In the genomic region with DNA sequence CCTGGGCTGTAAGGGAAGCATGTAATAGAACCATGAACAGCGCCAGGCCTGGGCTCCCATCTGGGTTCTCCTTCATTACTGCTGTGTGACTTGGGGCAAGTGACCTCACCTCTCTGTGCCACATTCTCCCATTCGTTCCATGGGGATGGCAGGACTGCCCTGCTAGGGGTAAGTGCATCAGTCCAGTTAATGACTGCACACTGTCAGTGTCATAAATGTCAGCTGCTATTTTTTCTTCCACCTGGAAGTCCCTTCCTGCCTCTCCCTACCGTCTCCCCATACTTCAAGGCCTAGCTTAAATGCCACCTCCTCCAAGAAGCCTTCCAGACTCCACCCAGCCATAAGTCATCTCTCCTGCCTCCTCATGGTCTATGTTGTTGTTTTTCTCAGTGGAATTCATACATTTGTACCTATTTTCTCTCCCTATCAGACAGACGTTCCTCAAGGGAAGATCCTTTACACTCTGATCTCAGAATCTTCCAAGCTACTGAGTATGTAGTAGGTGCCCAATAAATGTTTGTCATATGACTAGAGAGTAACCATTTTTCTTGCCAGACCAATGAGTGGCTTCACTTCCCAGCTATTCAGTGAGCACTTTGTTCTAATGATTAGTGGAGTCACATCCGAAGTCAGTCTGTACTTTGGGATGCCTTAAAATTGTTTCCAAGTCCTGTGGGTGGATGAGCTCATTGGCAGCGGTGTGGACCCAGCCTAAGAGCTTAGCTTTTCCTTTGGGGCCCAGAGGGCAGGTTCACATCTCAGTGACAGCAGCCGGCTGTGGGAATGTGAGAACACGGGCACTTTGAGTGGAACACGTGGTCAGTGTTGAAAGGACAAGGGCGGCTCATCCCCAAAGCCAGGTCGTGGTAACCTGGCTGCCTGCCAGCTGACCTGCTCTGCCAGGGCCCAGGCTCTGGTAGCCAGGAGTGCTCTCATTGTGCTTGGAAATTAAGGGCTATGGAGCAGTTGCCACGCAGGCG, we compare ENCODE assay signal across 9 cellular contexts.
A peak's percentile ranks its signal among the peaks of the same experiment; 100 is the strongest.
DNase-seq lines count a peak whose midpoint lies in the region; ATAC-seq and TF ChIP-seq lines count a peak whose summit lies in the region.
"Had no signal": no experiment of that assay in that cellular context is flagged by ENCODE, and none has a peak within 500 bp of the region (broad histone marks: within the 10 kb centered on the region; RNA-seq: fewer than 3 reads in every experiment).

No MANE protein-coding gene starts in this region.

- H3K4me3 Mint-ChIP-seq in natural killer cell treated with Interleukin-12 subunit alpha and Interleukin-12 subunit beta and Interleukin-15 and Interleukin-18, amount 100 ng/mL, for 72 hours = no peak overlapping the region

- H3K36me3 ChIP-seq in breast epithelium = no peaks in the 10 kb centered on the region

- H3K27ac Mint-ChIP-seq in natural killer cell treated with Interleukin-12 subunit alpha and Interleukin-12 subunit beta and Interleukin-15 and Interleukin-18, amount 100 ng/mL, for 72 hours = no peak overlapping the region

- no peak for TF ChIP-seq CTCF in breast epithelium (IDR thresholded peaks at IDR 0.05)

- no peak for ATAC-seq in natural killer cell treated with Interleukin-12 subunit alpha and Interleukin-12 subunit beta and Interleukin-15 and Interleukin-18, amount 100 ng/mL, for 72 hours
- no peak for ATAC-seq in HG02970 (IDR thresholded peaks at IDR 0.05; ENCODE audit: low FRiP score, unreplicated experiment)

- no peaks in the 10 kb centered on the region for H3K27me3 ChIP-seq in breast epithelium

- DNase-seq in AG20443 (ENCODE audit: low spot score) (peak; percentile 88), M059J (ENCODE audit: low read depth) (peak; percentile 34), breast epithelium (ENCODE audit: low spot score in 2 of 2) (peak; percentile 50 to 78), medulla oblongata (ENCODE audit: extremely low spot score) (peak; percentile 31), DMS114 treated with DMSO at 0.1 percent for 48 hours (lab: John Stamatoyannopoulos, UW; ENCODE audit: unreplicated experiment) (no peak)
- no peak for DNase-seq in natural killer cell treated with Interleukin-12 subunit alpha and Interleukin-12 subunit beta and Interleukin-15 and Interleukin-18, amount 100 ng/mL, for 72 hours (ENCODE audit: low spot score)
- DNase-seq in stimulated activated naive CD4-positive, alpha-beta T cell (lab: John Stamatoyannopoulos, UW) = no peak
- DNase-seq: activated gamma-delta T cell had no signal

- no peaks in the 10 kb centered on the region for H3K36me3 Mint-ChIP-seq in natural killer cell treated with Interleukin-12 subunit alpha and Interleukin-12 subunit beta and Interleukin-15 and Interleukin-18, amount 100 ng/mL, for 72 hours

- intact Hi-C loops in breast epithelium (cut with DNase I; ENCODE audit: low total_unique reads) = no loop called here

- H3K4me3 ChIP-seq in breast epithelium = no peak overlapping the region

- H3K4me1 Mint-ChIP-seq in natural killer cell treated with Interleukin-12 subunit alpha and Interleukin-12 subunit beta and Interleukin-15 and Interleukin-18, amount 100 ng/mL, for 72 hours (ENCODE audit: low read depth in 2 of 2) = peaks cover 5% of the 10 kb centered on the region in 2 donors

- H3K9me3 ChIP-seq in breast epithelium = no peaks in the 10 kb centered on the region

- TF ChIP-seq POLR2A in breast epithelium (IDR thresholded peaks at IDR 0.05) = no peak

- H3K9me3 Mint-ChIP-seq in natural killer cell treated with Interleukin-12 subunit alpha and Interleukin-12 subunit beta and Interleukin-15 and Interleukin-18, amount 100 ng/mL, for 72 hours = no peaks in the 10 kb centered on the region

- H3K27me3 Mint-ChIP-seq in natural killer cell treated with Interleukin-12 subunit alpha and Interleukin-12 subunit beta and Interleukin-15 and Interleukin-18, amount 100 ng/mL, for 72 hours = peaks cover 15 to 17% of the 10 kb centered on the region in 2 donors

- H3K27ac ChIP-seq in breast epithelium = peak overlapping the region; percentile 52 to 73

- H3K4me1 ChIP-seq in breast epithelium = peaks cover 10 to 15% of the 10 kb centered on the region in 2 donors

Comparison
In these comparisons a context has a peak if more than half of its experiments do, and no peak if none do; other contexts are left out.
1. DNase-seq: peak in AG20443 (single experiment), M059J (single experiment), breast epithelium (2 of 2) and medulla oblongata (single experiment); none in DMS114 treated with DMSO at 0.1 percent for 48 hours (single experiment), natural killer cell treated with Interleukin-12 subunit alpha and Interleukin-12 subunit beta and Interleukin-15 and Interleukin-18, amount 100 ng/mL, for 72 hours (single experiment) and stimulated activated naive CD4-positive, alpha-beta T cell (0 of 6).